20 cellular contexts compared by ENCODE assay signal in the genomic region with DNA sequence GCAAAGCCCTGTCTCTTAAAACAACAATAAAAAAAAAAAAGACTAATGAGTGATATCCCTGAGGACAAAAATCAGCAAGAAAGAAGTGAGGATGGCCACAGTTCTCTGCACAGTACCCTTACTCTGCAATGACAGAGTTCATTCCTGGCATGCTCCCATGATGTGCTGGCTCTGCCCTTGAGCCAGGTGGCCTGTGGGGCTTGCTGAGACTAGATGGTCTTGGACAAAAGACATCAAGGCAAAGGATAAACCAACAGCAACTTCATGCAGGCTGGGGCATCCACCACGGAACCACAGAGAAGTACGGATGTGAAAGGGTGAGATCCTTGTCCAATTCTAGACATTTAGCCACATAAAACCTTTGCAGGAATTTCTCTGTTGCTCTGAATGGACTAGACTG. TPM values are rescaled to one million over a fixed set of nuclear protein-coding genes. Genes with fewer than 3 reads are reported as not detected.
DNase-seq lines count a peak whose midpoint lies in the region; ATAC-seq, FAIRE-seq and TF ChIP-seq lines count a peak whose summit lies in the region.
"Had no signal": no experiment of that assay in that cellular context is flagged by ENCODE, and none has a peak within 500 bp of the region (broad histone marks: within the 10 kb centered on the region; RNA-seq: fewer than 3 reads in every experiment).

No MANE protein-coding gene starts in this region.

- no peak overlapping the region for H2AK5ac ChIP-seq in trophoblast cell (ENCODE audit: low read length)

- H3K79me2 ChIP-seq in astrocyte (ENCODE audit: insufficient read depth, low read length) (no peaks in the 10 kb centered on the region), trophoblast cell (ENCODE audit: control insufficient read depth, insufficient read depth, low read length, poor library complexity) (peaks cover 2% of the 10 kb centered on the region)

- no peak for ATAC-seq in aorta (ENCODE audit: low FRiP score)

- peaks cover 12% of the 10 kb centered on the region for H3K36me3 ChIP-seq in astrocyte (ENCODE audit: insufficient read depth, low read length)
- no peaks in the 10 kb centered on the region for H3K36me3 ChIP-seq in trophoblast cell (ENCODE audit: control insufficient read depth in 1 of 2, insufficient read depth in 2 of 2, low read length in 2 of 2)
- peaks cover 0 to 11% of the 10 kb centered on the region in 2 donors for H3K36me3 ChIP-seq in aorta (ENCODE audit: control insufficient read depth in 1 of 2, insufficient read depth in 2 of 2, low read length in 1 of 2)
- H3K36me3 ChIP-seq: HAP-1 had no signal

- H3K18ac ChIP-seq in trophoblast cell (ENCODE audit: low read length), result no peak overlapping the region

- H3K27me3 Mint-ChIP-seq in CD14-positive monocyte (ENCODE audit: low read depth in 3 of 3) (peaks cover 0 to 3% (median 0%) of the 10 kb centered on the region in 3 donors), astrocyte (ENCODE audit: low read depth, unreplicated experiment) (peaks cover 3% of the 10 kb centered on the region)
- H3K27me3 Mint-ChIP-seq: B cell had no signal

- H3K36me3 Mint-ChIP-seq in CD14-positive monocyte (peaks cover 6 to 9% of the 10 kb centered on the region in 2 donors), astrocyte (ENCODE audit: low read depth, unreplicated experiment) (peaks cover 14% of the 10 kb centered on the region)
- H3K36me3 Mint-ChIP-seq: CD4-positive, CD25-positive, alpha-beta regulatory T cell; CD8-positive, alpha-beta memory T cell had no signal

- no peaks in the 10 kb centered on the region for H3K9me3 Mint-ChIP-seq in CD14-positive monocyte
- peaks cover 3% of the 10 kb centered on the region for H3K9me3 Mint-ChIP-seq in astrocyte (ENCODE audit: unreplicated experiment)
- H3K9me3 Mint-ChIP-seq: CD8-positive, alpha-beta memory T cell had no signal

- no peak overlapping the region for H2BK5ac ChIP-seq in trophoblast cell (ENCODE audit: low read depth, low read length, poor library complexity)

- H3K9me3 ChIP-seq in astrocyte (ENCODE audit: insufficient read depth, low read depth, low read length) (peaks cover 4% of the 10 kb centered on the region), trophoblast cell (ENCODE audit: insufficient read depth, low read depth, low read length) (peaks cover 2% of the 10 kb centered on the region), aorta (ENCODE audit: control insufficient read depth, low read length) (no peaks in the 10 kb centered on the region)
- H3K9me3 ChIP-seq: HAP-1 had no signal

- WGBS in trophoblast cell (ENCODE audit: extremely low coverage, insufficient coverage, insufficient read length), result no CpG with 5 or more reads among the region's 2 CpGs
- WGBS in aorta, 2 donors, result 95 to 97% methylated on average over 2 of the region's 2 CpGs

- no peaks in the 10 kb centered on the region for H3K27me3 ChIP-seq in astrocyte (ENCODE audit: insufficient read depth, low read length)
- H3K27me3 ChIP-seq in trophoblast cell (ENCODE audit: insufficient read depth, low read length), result no peaks in the 10 kb centered on the region
- no peaks in the 10 kb centered on the region for H3K27me3 ChIP-seq in aorta (ENCODE audit: control insufficient read depth in 1 of 2, insufficient read depth in 2 of 2, low read length in 1 of 2)
- H3K27me3 ChIP-seq: BLaER1 treated with 17β-estradiol and CSF1 and Interleukin-3, amounts not matched to agents 10 nM and 100 nM had no signal

- H3K4me1 Mint-ChIP-seq in CD14-positive monocyte (no peaks in the 10 kb centered on the region), astrocyte (ENCODE audit: low read depth, unreplicated experiment) (peaks cover 12% of the 10 kb centered on the region)

- FAIRE-seq in GM12892 (lab: Jason Lieb, UNC), result peak; percentile 67
- no peak for FAIRE-seq in astrocyte (lab: Jason Lieb, UNC)
- FAIRE-seq: G401.6, GM18507, H1 had no signal

- no peak overlapping the region for H3K27ac Mint-ChIP-seq in CD14-positive monocyte
- peak overlapping the region; percentile 44 for H3K27ac Mint-ChIP-seq in astrocyte (ENCODE audit: unreplicated experiment)
- H3K27ac Mint-ChIP-seq: B cell; CD4-positive, CD25-positive, alpha-beta regulatory T cell; CD8-positive, alpha-beta memory T cell had no signal

- intact Hi-C loops in CD14-positive monocyte (cut with micrococcal nuclease), result no loop called here
- intact Hi-C loops in aorta (cut with DNase I), result no loop called here

- H3K4me3 ChIP-seq in astrocyte (ENCODE audit: insufficient read depth, low read depth, low read length) (no peak overlapping the region), trophoblast cell (ENCODE audit: low read depth, low read length) (no peak overlapping the region), aorta (ENCODE audit: low read length in 2 of 2) (no peak overlapping the region)
- H3K4me3 ChIP-seq: BLaER1 treated with 17β-estradiol and CSF1 and Interleukin-3, amounts not matched to agents 10 nM and 100 nM; HAP-1 had no signal

- no peaks in the 10 kb centered on the region for H4K20me1 ChIP-seq in astrocyte (ENCODE audit: insufficient read depth, low read length)
- H4K20me1 ChIP-seq: BLaER1 treated with 17β-estradiol and CSF1 and Interleukin-3, amounts not matched to agents 10 nM and 100 nM had no signal

- no peak overlapping the region for H4K12ac ChIP-seq in trophoblast cell (ENCODE audit: low read depth, low read length)

- no peak overlapping the region for H3K14ac ChIP-seq in trophoblast cell (ENCODE audit: low read length)

- H2BK120ac ChIP-seq in trophoblast cell (ENCODE audit: insufficient read depth, low read length, poor library complexity), result no peak overlapping the region

- DNase-seq in CD14-positive monocyte (ENCODE audit: low spot score) (peak; percentile 11), GM12892 (ENCODE audit: insufficient read length) (no peak), astrocyte (ENCODE audit: low read depth) (no peak), trophoblast cell (peak; percentile 91 to 95), aorta (no peak), NCI-H146 treated with DMSO at 0.1 percent for 48 hours (lab: John Stamatoyannopoulos, UW; ENCODE audit: unreplicated experiment) (no peak)
- DNase-seq in stimulated activated CD4-positive, alpha-beta T cell treated with anti-CD3 and anti-CD28 coated beads, Interleukin-15, amount 100 ng/mL, for 24 hours, result no peak
- DNase-seq: CD4-positive, CD25-positive, alpha-beta regulatory T cell; CD8-positive, alpha-beta memory T cell; COR-L47; DMS 273 treated with DMSO at 0.1 percent for 48 hours; DMS53; DND-41; EL had no signal

- no peak overlapping the region for H4K8ac ChIP-seq in trophoblast cell (ENCODE audit: low read depth, low read length)

- no peak for TF ChIP-seq POLR2A in GM12892 (IDR thresholded peaks at IDR 0.05; ENCODE audit: low read depth, low read length)

- no peak overlapping the region for H3K4ac ChIP-seq in trophoblast cell (ENCODE audit: low read depth, low read length)

- H3K27ac ChIP-seq in astrocyte (ENCODE audit: low read depth, low read length) (no peak overlapping the region), trophoblast cell (ENCODE audit: low read depth, low read length) (no peak overlapping the region), aorta (ENCODE audit: low read depth in 1 of 2, low read length in 2 of 2) (no peak overlapping the region)
- H3K27ac ChIP-seq: BLaER1 treated with 17β-estradiol and CSF1 and Interleukin-3, amounts not matched to agents 10 nM and 100 nM had no signal

- no peaks in the 10 kb centered on the region for H3K79me1 ChIP-seq in trophoblast cell (ENCODE audit: low read length)

- H3K9ac ChIP-seq in astrocyte (ENCODE audit: low read length), result no peak overlapping the region
- H3K9ac ChIP-seq in trophoblast cell (ENCODE audit: low read length), result no peak overlapping the region
- H3K9ac ChIP-seq: BLaER1 treated with 17β-estradiol and CSF1 and Interleukin-3, amounts not matched to agents 10 nM and 100 nM had no signal

- H3K4me1 ChIP-seq in astrocyte (ENCODE audit: insufficient read depth, low read length) (no peaks in the 10 kb centered on the region), trophoblast cell (ENCODE audit: control insufficient read depth in 1 of 2, insufficient read depth in 2 of 2, low read length in 2 of 2) (peaks cover 13 to 17% of the 10 kb centered on the region in 2 experiments), aorta (ENCODE audit: control insufficient read depth in 1 of 2, insufficient read depth in 2 of 2, low read length in 2 of 2) (no peaks in the 10 kb centered on the region)
- H3K4me1 ChIP-seq: BLaER1 treated with 17β-estradiol and CSF1 and Interleukin-3, amounts not matched to agents 10 nM and 100 nM had no signal

- TF ChIP-seq CTCF in CD14-positive monocyte (IDR thresholded peaks at IDR 0.05) (no peak), astrocyte (IDR thresholded peaks at IDR 0.05; ENCODE audit: insufficient read depth, low read depth, low read length) (no peak)

- no peak overlapping the region for H3K4me2 ChIP-seq in astrocyte (ENCODE audit: low read length)
- H3K4me2 ChIP-seq in trophoblast cell (ENCODE audit: low read length), result no peak overlapping the region
- H3K4me2 ChIP-seq: BLaER1 treated with 17β-estradiol and CSF1 and Interleukin-3, amounts not matched to agents 10 nM and 100 nM had no signal

- H2AFZ ChIP-seq in astrocyte (ENCODE audit: low read depth, low read length), result no peak overlapping the region
- no peak overlapping the region for H2AFZ ChIP-seq in trophoblast cell (ENCODE audit: insufficient read depth, low read length, poor library complexity)

- no peak overlapping the region for H3K4me3 Mint-ChIP-seq in CD14-positive monocyte
- H3K4me3 Mint-ChIP-seq in astrocyte (ENCODE audit: unreplicated experiment), result no peak overlapping the region
- H3K4me3 Mint-ChIP-seq: B cell; CD4-positive, CD25-positive, alpha-beta regulatory T cell; CD8-positive, alpha-beta memory T cell had no signal

- H4K91ac ChIP-seq in trophoblast cell (ENCODE audit: low read depth, low read length), result no peak overlapping the region

- H3K23ac ChIP-seq in trophoblast cell (ENCODE audit: low read length), result no peak overlapping the region

- no peak overlapping the region for H2BK12ac ChIP-seq in trophoblast cell (ENCODE audit: low read length)

RNA-seq across cellular contexts. Expression of gene MGLL, which starts 12.7 kb away (rescaled TPM):
- polyA plus RNA-seq in CD14-positive monocyte (1 to 10 TPM; 4.4 to 10.0 TPM), aorta (10 to 100 TPM; 18.3 to 28.7 TPM)
- 47.5 TPM for polyA plus RNA-seq in GM12892 (2012; ENCODE audit: missing spikeins)
- total RNA-seq in astrocyte (24.5 and 27.3 TPM in 2 replicates), aorta (10 to 100 TPM; 72.6 to 85.3 TPM)
- polyA plus RNA-seq in trophoblast cell (2013), result 8.0 and 9.2 TPM in 2 replicates

Comparison
In these comparisons a context has a peak if more than half of its experiments do, and no peak if none do; other contexts are left out.
1. DNase-seq: peak in CD14-positive monocyte (single experiment) and trophoblast cell (2 of 2); none in GM12892 (single experiment), astrocyte (single experiment), aorta (0 of 2), stimulated activated CD4-positive, alpha-beta T cell treated with anti-CD3 and anti-CD28 coated beads, Interleukin-15, amount 100 ng/mL, for 24 hours (single experiment) and NCI-H146 treated with DMSO at 0.1 percent for 48 hours (single experiment).